In the genomic region with DNA sequence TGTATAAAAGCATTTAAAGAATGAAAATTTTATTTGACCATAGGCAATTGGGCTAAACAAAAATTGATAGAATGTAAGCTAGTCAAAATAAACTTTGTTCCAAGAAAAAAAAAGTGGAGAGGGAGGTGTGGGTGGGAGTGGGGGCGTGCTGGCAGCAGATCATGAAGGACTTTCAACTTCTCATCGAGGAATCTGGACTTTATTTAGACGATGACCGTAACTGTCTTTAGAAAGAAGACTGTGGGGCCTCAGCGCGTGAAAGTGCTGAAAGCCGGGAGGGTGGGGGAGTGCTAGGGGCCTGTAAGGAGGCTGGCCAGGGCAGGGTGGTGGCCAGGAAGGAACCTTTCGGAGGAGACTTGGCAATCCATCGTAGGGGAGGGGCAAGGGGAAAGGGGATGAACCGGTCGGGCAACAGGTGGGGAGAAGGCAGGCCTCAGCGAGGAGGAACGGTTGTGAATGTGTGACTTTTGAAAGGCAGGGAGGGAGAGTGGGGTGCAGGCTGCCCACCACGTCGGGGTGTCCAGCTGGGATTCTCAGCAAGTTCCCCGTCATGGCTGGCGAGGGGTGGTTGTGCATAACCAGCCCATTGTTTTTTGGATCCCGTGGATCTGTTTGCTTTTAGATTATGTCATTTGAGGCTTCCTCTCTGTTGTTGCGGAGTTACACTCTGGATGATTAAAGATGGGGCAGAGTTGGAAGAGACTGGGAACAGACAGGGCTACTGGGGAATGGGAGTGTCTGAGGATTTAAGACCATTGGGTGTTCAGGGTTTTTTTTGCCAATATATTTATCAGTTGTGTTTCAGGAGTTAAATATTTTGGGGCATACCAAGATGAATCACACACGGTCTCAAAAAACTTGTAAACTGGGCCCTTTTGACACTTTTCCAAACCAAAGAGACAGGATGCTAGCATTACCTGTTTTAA, we compare ENCODE assay signal across 14 cellular contexts. TPM values are rescaled to one million over a fixed set of nuclear protein-coding genes. Genes with fewer than 3 reads are reported as not detected.
DNase-seq lines count a peak whose midpoint lies in the region; ATAC-seq and TF ChIP-seq lines count a peak whose summit lies in the region.
"Had no signal": no experiment of that assay in that cellular context is flagged by ENCODE, and none has a peak within 500 bp of the region (broad histone marks: within the 10 kb centered on the region; RNA-seq: fewer than 3 reads in every experiment).

No MANE protein-coding gene starts in this region.

- no peak overlapping the region for H3K9ac ChIP-seq in SK-N-SH

- H4K20me1 ChIP-seq in SK-N-SH (ENCODE audit: insufficient read depth): no peaks in the 10 kb centered on the region

- POLR2A ChIA-PET in SK-N-SH (lab: Yijun Ruan, JAX): no interaction called here

- H3K27me3 ChIP-seq in SK-N-SH (ENCODE audit: insufficient read depth): no peaks in the 10 kb centered on the region
- H3K27me3 ChIP-seq: BE2C had no signal

- no peaks in the 10 kb centered on the region for H3K79me2 ChIP-seq in SK-N-SH (ENCODE audit: insufficient read depth)

- H3K9me3 Mint-ChIP-seq in neural crest cell: no peaks in the 10 kb centered on the region
- no peaks in the 10 kb centered on the region for H3K9me3 Mint-ChIP-seq in activated naive CD4-positive, alpha-beta T cell treated with anti-CD3 and anti-CD28 coated beads, Interleukin-2, amount 50 U/mL, for 72 hours
- H3K9me3 Mint-ChIP-seq: activated CD4-positive, alpha-beta T cell treated with anti-CD3 and anti-CD28 coated beads, Interleukin-2, amount 10 ng/mL, durations not matched to agents 24 days and 14 days had no signal

- no peaks in the 10 kb centered on the region for H3F3A ChIP-seq in SK-N-SH (replicated peaks; ENCODE audit: insufficient read depth)

- WGBS in SK-N-SH (ENCODE audit: low lambda C conversion rate): 79% methylated on average over 20 of the region's 20 CpGs

- H3K27me3 Mint-ChIP-seq in neural crest cell (ENCODE audit: low read depth): no peaks in the 10 kb centered on the region

- no peak for TF ChIP-seq RAD21 in Ishikawa (IDR thresholded peaks at IDR 0.05; ENCODE audit: low read depth)
- TF ChIP-seq RAD21 in SK-N-SH (IDR thresholded peaks at IDR 0.05; ENCODE audit: low read length): no peak

- CTCF ChIA-PET in SK-N-SH (lab: Yijun Ruan, JAX): no interaction called here

- no peaks in the 10 kb centered on the region for H3K9me3 ChIP-seq in SK-N-SH
- H3K9me3 ChIP-seq: BE2C had no signal

- H3K9me2 ChIP-seq in SK-N-SH: no peaks in the 10 kb centered on the region

- H3K4me1 Mint-ChIP-seq in neural crest cell: peaks cover 92% of the 10 kb centered on the region
- H3K4me1 Mint-ChIP-seq: activated CD4-positive, alpha-beta T cell treated with anti-CD3 and anti-CD28 coated beads, Interleukin-2, amount 10 ng/mL, durations not matched to agents 24 days and 14 days had no signal

- TF ChIP-seq CTCF in neural crest cell (conservative IDR thresholded peaks at IDR 0.05) (no peak), SK-N-SH (IDR thresholded peaks at IDR 0.05) (no peak)

- no peak for ATAC-seq in activated naive CD4-positive, alpha-beta T cell treated with anti-CD3 and anti-CD28 coated beads, Interleukin-2, amount 50 U/mL, for 72 hours
- ATAC-seq: SK-N-SH treated with all-trans-retinoic acid at 6 μM for 48 hours had no signal

- H3K4me3 Mint-ChIP-seq in neural crest cell: peak overlapping the region; percentile 77
- H3K4me3 Mint-ChIP-seq: activated CD4-positive, alpha-beta T cell treated with anti-CD3 and anti-CD28 coated beads, Interleukin-2, amount 10 ng/mL, durations not matched to agents 24 days and 14 days had no signal

- peak overlapping the region; percentile 96 for H3K27ac Mint-ChIP-seq in neural crest cell (ENCODE audit: unreplicated experiment)
- H3K27ac Mint-ChIP-seq in activated naive CD4-positive, alpha-beta T cell treated with anti-CD3 and anti-CD28 coated beads, Interleukin-2, amount 50 U/mL, for 72 hours: no peak overlapping the region
- H3K27ac Mint-ChIP-seq: activated CD4-positive, alpha-beta T cell treated with anti-CD3 and anti-CD28 coated beads, Interleukin-2, amount 10 ng/mL, durations not matched to agents 24 days and 14 days had no signal

- DNase-seq in AG08396 (ENCODE audit: low spot score): peak; percentile 21
- DNase-seq in fibroblast of the conjunctiva (ENCODE audit: low read depth): peak; percentile 13
- no peak for DNase-seq in neural crest cell (ENCODE audit: low read depth, low spot score)
- no peak for DNase-seq in stimulated activated CD4-positive, alpha-beta T cell treated with anti-CD3 and anti-CD28 coated beads, Interleukin-15, amount 100 ng/mL, for 24 hours
- no peak for DNase-seq in MV-4-11 (lab: John Stamatoyannopoulos, UW)
- no peak for DNase-seq in activated naive CD4-positive, alpha-beta T cell treated with anti-CD3 and anti-CD28 coated beads, Interleukin-2, amount 50 U/mL, for 72 hours (ENCODE audit: low spot score in 2 of 2)
- DNase-seq in SK-N-SH: no peak
- DNase-seq: activated CD4-positive, alpha-beta T cell treated with anti-CD3 and anti-CD28 coated beads, Interleukin-2, amount 10 ng/mL, durations not matched to agents 24 days and 14 days; activated gamma-delta T cell treated with Interleukin-2 at 50 U/mL for 16 hours; BE2C; GDM1; NCI-H526 treated with DMSO at 0.1 percent for 48 hours had no signal

- H3K27ac ChIP-seq in SK-N-SH (ENCODE audit: low read depth in 2 of 2, low read length in 1 of 2): no peak overlapping the region

- no peak overlapping the region for H3K4me2 ChIP-seq in SK-N-SH

- H3K4me1 ChIP-seq in SK-N-SH (ENCODE audit: control insufficient read depth in 1 of 2, insufficient read depth in 2 of 2, low read depth in 1 of 2, low read length in 1 of 2): peaks cover 0 to 10% of the 10 kb centered on the region in 2 experiments; a peak in 2 of 4 replicates
- H3K4me1 ChIP-seq: BE2C had no signal

- peaks cover 8% of the 10 kb centered on the region for H3K36me3 Mint-ChIP-seq in neural crest cell (ENCODE audit: low read depth)
- H3K36me3 Mint-ChIP-seq in activated naive CD4-positive, alpha-beta T cell treated with anti-CD3 and anti-CD28 coated beads, Interleukin-2, amount 50 U/mL, for 72 hours: no peaks in the 10 kb centered on the region

- no peak overlapping the region for H3K4me3 ChIP-seq in SK-N-SH (ENCODE audit: low read depth in 2 of 2, low read length in 1 of 2)

- TF ChIP-seq EP300 in Ishikawa (IDR thresholded peaks at IDR 0.05; ENCODE audit: borderline replicate concordance) (no peak), SK-N-SH (IDR thresholded peaks at IDR 0.05; ENCODE audit: borderline replicate concordance in 1 of 2, low read depth in 1 of 2, low read length in 1 of 2) (no peak)

- no peaks in the 10 kb centered on the region for H3K36me3 ChIP-seq in SK-N-SH (replicated peaks in 1 of 2; ENCODE audit: control insufficient read depth in 1 of 2, insufficient read depth in 2 of 2, low read length in 1 of 2)
- H3K36me3 ChIP-seq: BE2C had no signal

- no peak overlapping the region for H2AFZ ChIP-seq in SK-N-SH (ENCODE audit: low read depth)

TF ChIP-seq in Ishikawa, 13 proteins besides CTCF, POLR2A, EP300 and RAD21 (continues in another document):
- TF ChIP-seq NFIC (IDR thresholded peaks at IDR 0.05): peak; percentile 38; the same call in 1 of the 2 replicates
- TF ChIP-seq CREB1 (IDR thresholded peaks at IDR 0.05; ENCODE audit: low read depth): no peak
- TF ChIP-seq, protein P1, sequence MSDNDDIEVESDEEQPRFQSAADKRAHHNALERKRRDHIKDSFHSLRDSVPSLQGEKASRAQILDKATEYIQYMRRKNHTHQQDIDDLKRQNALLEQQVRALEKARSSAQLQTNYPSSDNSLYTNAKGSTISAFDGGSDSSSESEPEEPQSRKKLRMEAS (IDR thresholded peaks at IDR 0.05): peak; percentile 62
- no peak for TF ChIP-seq TEAD4 (IDR thresholded peaks at IDR 0.05)
- no peak for TF ChIP-seq ZBTB7A (IDR thresholded peaks at IDR 0.05; ENCODE audit: low read depth)
- no peak for TF ChIP-seq TAF1 (IDR thresholded peaks at IDR 0.05; ENCODE audit: low read depth)
- no peak for TF ChIP-seq EGR1 (IDR thresholded peaks at IDR 0.05)
- no peak for TF ChIP-seq YY1 (IDR thresholded peaks at IDR 0.05; ENCODE audit: low read depth)

TF ChIP-seq in SK-N-SH, 30 proteins besides CTCF, POLR2A, EP300 and RAD21 (continues in another document):
- no peak for TF ChIP-seq POLR2AphosphoS5 (IDR thresholded peaks at IDR 0.05; ENCODE audit: low read depth, low read length)
- no peak for TF ChIP-seq RCOR1 (IDR thresholded peaks at IDR 0.05; ENCODE audit: low read length)
- TF ChIP-seq, protein P2, sequence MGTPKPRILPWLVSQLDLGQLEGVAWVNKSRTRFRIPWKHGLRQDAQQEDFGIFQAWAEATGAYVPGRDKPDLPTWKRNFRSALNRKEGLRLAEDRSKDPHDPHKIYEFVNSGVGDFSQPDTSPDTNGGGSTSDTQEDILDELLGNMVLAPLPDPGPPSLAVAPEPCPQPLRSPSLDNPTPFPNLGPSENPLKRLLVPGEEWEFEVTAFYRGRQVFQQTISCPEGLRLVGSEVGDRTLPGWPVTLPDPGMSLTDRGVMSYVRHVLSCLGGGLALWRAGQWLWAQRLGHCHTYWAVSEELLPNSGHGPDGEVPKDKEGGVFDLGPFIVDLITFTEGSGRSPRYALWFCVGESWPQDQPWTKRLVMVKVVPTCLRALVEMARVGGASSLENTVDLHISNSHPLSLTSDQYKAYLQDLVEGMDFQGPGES (IDR thresholded peaks at IDR 0.05; ENCODE audit: low read depth, low read length): no peak
- no peak for TF ChIP-seq RXRA (IDR thresholded peaks at IDR 0.05; ENCODE audit: borderline replicate concordance, low read depth)
- TF ChIP-seq CHD2 (IDR thresholded peaks at IDR 0.05; ENCODE audit: low read length, partially characterized antibody): no peak
- no peak for TF ChIP-seq FOXJ3 (CRISPR knock-in tag; IDR thresholded peaks at IDR 0.05)
- TF ChIP-seq JUND (IDR thresholded peaks at IDR 0.05): no peak
- TF ChIP-seq, protein P1 (IDR thresholded peaks at IDR 0.05; ENCODE audit: low read depth): no peak

RNA-seq across cellular contexts. Expression of a gene that starts 35.5 kb away (rescaled TPM):
- 29.1 and 39.6 TPM in 2 replicates for total RNA-seq in neural crest cell
- total RNA-seq in activated naive CD4-positive, alpha-beta T cell treated with anti-CD3 and anti-CD28 coated beads, Interleukin-2, amount 50 U/mL, for 72 hours: under 1 TPM in 1 of 2 donors, not detected in 1; 0.23 TPM
- 0.28 and 0.31 TPM in 2 replicates for polyA plus RNA-seq in SK-N-SH (2012; rRNA removed)
- 0.32 and 0.47 TPM in 2 replicates for polyA plus RNA-seq in SK-N-SH (2012; cell fraction: cytosol; rRNA removed)
- 0.27 and 0.29 TPM in 2 replicates for polyA plus RNA-seq in SK-N-SH (2012; cell fraction: nucleus; rRNA removed)

Comparison
In these comparisons a context has a peak if more than half of its experiments do, and no peak if none do; other contexts are left out.
1. DNase-seq: peak in AG08396 (single experiment) and fibroblast of the conjunctiva (single experiment); none in neural crest cell (single experiment), stimulated activated CD4-positive, alpha-beta T cell treated with anti-CD3 and anti-CD28 coated beads, Interleukin-15, amount 100 ng/mL, for 24 hours (single experiment), MV-4-11 (single experiment), activated naive CD4-positive, alpha-beta T cell treated with anti-CD3 and anti-CD28 coated beads, Interleukin-2, amount 50 U/mL, for 72 hours (0 of 2) and SK-N-SH (single experiment).
2. RNA of a gene that starts 35.5 kb away (total RNA-seq): 29.1 to 39.6 TPM in neural crest cell; 0.23 TPM in activated naive CD4-positive, alpha-beta T cell treated with anti-CD3 and anti-CD28 coated beads, Interleukin-2, amount 50 U/mL, for 72 hours; every median in the first group is over 10 times any median in the second.